ENCODE assay signal across 8 cellular contexts in genomic region chr3:18740631-18741583, GRCh38.
DNase-seq lines count a peak whose midpoint lies in the region; ATAC-seq and TF ChIP-seq lines count a peak whose summit lies in the region.

No MANE protein-coding gene starts in this region.

- H3K36me3 ChIP-seq in neutrophil (no peaks in the 10 kb centered on the region), gastrocnemius medialis (no peaks in the 10 kb centered on the region)

- H3K9me3 ChIP-seq in neutrophil (no peaks in the 10 kb centered on the region), gastrocnemius medialis (no peaks in the 10 kb centered on the region)

- peak overlapping the region; percentile 92 for H3K27ac Mint-ChIP-seq in activated CD4-positive, alpha-beta memory T cell treated with anti-CD3 and anti-CD28 coated beads for 36 hours
- no peak overlapping the region for H3K27ac Mint-ChIP-seq in endothelial cell (ENCODE audit: unreplicated experiment)

- H3K4me3 ChIP-seq in neutrophil (ENCODE audit: low read depth in 1 of 2, low read length in 1 of 2) (no peak overlapping the region), gastrocnemius medialis (no peak overlapping the region)

- peak overlapping the region; percentile 36 for H3K4me3 Mint-ChIP-seq in activated CD4-positive, alpha-beta memory T cell treated with anti-CD3 and anti-CD28 coated beads for 36 hours
- no peak overlapping the region for H3K4me3 Mint-ChIP-seq in endothelial cell (ENCODE audit: unreplicated experiment)

- H3K36me3 Mint-ChIP-seq in activated CD4-positive, alpha-beta memory T cell treated with anti-CD3 and anti-CD28 coated beads for 36 hours, result peaks cover 16% of the 10 kb centered on the region
- no peaks in the 10 kb centered on the region for H3K36me3 Mint-ChIP-seq in endothelial cell (ENCODE audit: low read depth, unreplicated experiment)

- intact Hi-C loops in activated CD4-positive, alpha-beta memory T cell treated with anti-CD3 and anti-CD28 coated beads for 36 hours (cut with micrococcal nuclease), result loop anchor here (1.0 to 10.0 kb wide), 13 partner anchors 16 to 1314 kb away; no protein-coding TSS in a partner anchor
- intact Hi-C loops in gastrocnemius medialis (cut with DNase I; ENCODE audit: low total_unique reads), result no loop called here

- POLR2A ChIA-PET in activated CD4-positive, alpha-beta memory T cell treated with anti-CD3 and anti-CD28 coated beads for 36 hours (lab: Charles Lee), result interaction anchor here (0.6 to 6.1 kb wide), 17 partner anchors 16 to 310 kb away, joined by 3 to 120 read pairs (median 11); no protein-coding TSS in a partner anchor

- H3K27me3 ChIP-seq in neutrophil (no peaks in the 10 kb centered on the region), gastrocnemius medialis (no peaks in the 10 kb centered on the region)

- H3K9me3 Mint-ChIP-seq in activated CD4-positive, alpha-beta memory T cell treated with anti-CD3 and anti-CD28 coated beads for 36 hours, result no peaks in the 10 kb centered on the region
- no peaks in the 10 kb centered on the region for H3K9me3 Mint-ChIP-seq in endothelial cell (ENCODE audit: unreplicated experiment)

- CTCF ChIA-PET in activated CD4-positive, alpha-beta memory T cell treated with anti-CD3 and anti-CD28 coated beads for 36 hours (lab: Charles Lee), result interaction anchor here (1.0 to 2.2 kb wide), 8 partner anchors 18 to 185 kb away, joined by 3 to 12 read pairs (median 8); no protein-coding TSS in a partner anchor

- no peak for TF ChIP-seq POLR2A in gastrocnemius medialis (IDR thresholded peaks at IDR 0.05)

- DNase-seq in SIG-M5 treated with dmso at 0.1 percent for 504 hours (lab: John Stamatoyannopoulos, UW; ENCODE audit: unreplicated experiment) (peak; percentile 31), SIG-M5 (lab: John Stamatoyannopoulos, UW) (no peak), DMS79 (lab: John Stamatoyannopoulos, UW) (no peak), endothelial cell (ENCODE audit: low spot score) (no peak), gastrocnemius medialis (no peak)
- peak; percentile 76 for DNase-seq in activated CD4-positive, alpha-beta memory T cell treated with anti-CD3 and anti-CD28 coated beads for 36 hours

- no peaks in the 10 kb centered on the region for H3K27me3 Mint-ChIP-seq in activated CD4-positive, alpha-beta memory T cell treated with anti-CD3 and anti-CD28 coated beads for 36 hours
- no peaks in the 10 kb centered on the region for H3K27me3 Mint-ChIP-seq in endothelial cell (ENCODE audit: unreplicated experiment)

- peak; percentile 84 for ATAC-seq in HG03342 (IDR thresholded peaks at IDR 0.05; ENCODE audit: unreplicated experiment)
- no peak for ATAC-seq in gastrocnemius medialis

- in situ Hi-C loops in gastrocnemius medialis (cut with MboI; ENCODE audit: low sequenced_read_pairs in 4 of 4), result no loop called here

- TF ChIP-seq CTCF in neutrophil (IDR thresholded peaks at IDR 0.05) (no peak), endothelial cell (IDR thresholded peaks at IDR 0.05; ENCODE audit: unreplicated experiment) (no peak), gastrocnemius medialis (IDR thresholded peaks at IDR 0.05 in 4 of 5, conservative IDR thresholded peaks at IDR 0.05 in 1 of 5) (no peak)

- H3K27ac ChIP-seq in neutrophil (peak overlapping the region; percentile 59), gastrocnemius medialis (no peak overlapping the region)

- peaks cover 92% of the 10 kb centered on the region for H3K4me1 Mint-ChIP-seq in activated CD4-positive, alpha-beta memory T cell treated with anti-CD3 and anti-CD28 coated beads for 36 hours (ENCODE audit: low read depth)
- H3K4me1 Mint-ChIP-seq in endothelial cell (ENCODE audit: unreplicated experiment), result no peaks in the 10 kb centered on the region

- H3K4me1 ChIP-seq in neutrophil (ENCODE audit: control insufficient read depth in 1 of 2, insufficient read depth in 1 of 2, low read depth in 1 of 2, low read length in 1 of 2) (peaks cover 22 to 28% of the 10 kb centered on the region in 2 experiments), gastrocnemius medialis (no peaks in the 10 kb centered on the region)

Comparison
In these comparisons a context has a peak if more than half of its experiments do, and no peak if none do; other contexts are left out.
1. DNase-seq: peak in SIG-M5 treated with dmso at 0.1 percent for 504 hours (single experiment) and activated CD4-positive, alpha-beta memory T cell treated with anti-CD3 and anti-CD28 coated beads for 36 hours (single experiment); none in SIG-M5 (single experiment), DMS79 (single experiment), endothelial cell (single experiment) and gastrocnemius medialis (0 of 2).